In the genomic region with DNA sequence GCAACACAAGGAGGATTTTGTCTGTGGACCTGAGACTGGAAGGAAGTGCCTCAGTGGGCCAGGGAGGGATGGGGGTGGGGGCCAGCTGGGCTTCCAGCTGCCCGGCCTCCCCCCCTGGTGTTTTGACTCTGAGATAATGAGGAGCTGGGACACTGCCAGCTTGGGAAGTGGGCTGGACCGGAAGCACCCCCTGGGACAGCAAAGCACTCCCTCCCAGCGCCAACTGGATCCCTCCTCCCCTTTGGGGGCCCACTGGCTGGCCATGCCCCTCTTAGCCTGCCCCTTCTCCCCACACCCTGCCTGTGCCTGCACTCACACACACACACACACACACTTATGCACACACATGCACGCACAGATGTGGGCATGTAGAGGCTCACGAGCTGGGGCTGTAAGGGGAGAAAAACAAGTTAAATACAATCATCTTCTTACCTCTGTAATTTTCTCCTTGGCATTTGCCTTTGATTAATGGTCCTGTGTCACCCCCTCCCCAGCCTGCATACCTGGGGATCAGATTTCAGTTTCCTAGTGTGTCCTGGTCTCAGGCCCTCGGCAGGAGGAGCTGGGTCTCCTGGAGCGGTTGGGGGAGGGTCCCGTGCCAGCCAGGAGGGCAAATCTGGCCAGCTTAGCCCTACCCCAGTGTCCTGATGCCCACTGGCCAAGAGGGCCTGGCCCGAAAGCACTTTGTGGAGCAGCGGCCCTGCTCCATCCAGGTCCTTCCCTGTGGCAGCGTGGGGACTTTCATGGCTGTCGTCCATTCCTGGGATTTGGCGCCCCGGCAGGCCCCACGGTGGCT, we compare ENCODE assay signal across 11 cellular contexts. TPM values are rescaled to one million over a fixed set of nuclear protein-coding genes. Genes with fewer than 3 reads are reported as not detected.
DNase-seq lines count a peak whose midpoint lies in the region; ATAC-seq and TF ChIP-seq lines count a peak whose summit lies in the region.
"Had no signal": no experiment of that assay in that cellular context is flagged by ENCODE, and none has a peak within 500 bp of the region (broad histone marks: within the 10 kb centered on the region; RNA-seq: fewer than 3 reads in every experiment).

No MANE protein-coding gene starts in this region.

- ATAC-seq in GM19452 (IDR thresholded peaks at IDR 0.05; ENCODE audit: unreplicated experiment) (no peak), esophagus mucosa (no peak), HG03354 (IDR thresholded peaks at IDR 0.05; ENCODE audit: poor library complexity, severe bottlenecking, unreplicated experiment) (no peak)
- ATAC-seq: left lung had no signal

- H3K27ac ChIP-seq in KMS-11 (peak overlapping the region; percentile 87), esophagus muscularis mucosa (replicated peaks in 1 of 4) (peak overlapping the region; percentile 68 to 81 (median 80)), osteoblast (ENCODE audit: low read depth, low read length) (no peak overlapping the region)
- H3K27ac ChIP-seq: left lung had no signal

- H3K27me3 ChIP-seq in KMS-11 (ENCODE audit: insufficient read depth, low read depth), result no peaks in the 10 kb centered on the region
- no peaks in the 10 kb centered on the region for H3K27me3 ChIP-seq in esophagus muscularis mucosa
- H3K27me3 ChIP-seq in osteoblast (ENCODE audit: insufficient read depth, low read length), result peaks cover 3% of the 10 kb centered on the region

- DNase-seq in DMS 273 (lab: John Stamatoyannopoulos, UW; ENCODE audit: unreplicated experiment), result peak; percentile 87
- no peak for DNase-seq in esophagus muscularis mucosa (ENCODE audit: extremely low spot score)
- DNase-seq in osteoblast (ENCODE audit: insufficient read length, low spot score, missing footprints), result peak; percentile 71
- no peak for DNase-seq in NCI-H1436 treated with DMSO at 0.1 percent for 48 hours (lab: John Stamatoyannopoulos, UW)

- peak overlapping the region; percentile 99 for H3K4me2 ChIP-seq in KMS-11
- H3K4me2 ChIP-seq in osteoblast (ENCODE audit: insufficient read depth, low read length), result no peak overlapping the region

- no peaks in the 10 kb centered on the region for H3K9me3 ChIP-seq in esophagus muscularis mucosa
- no peaks in the 10 kb centered on the region for H3K9me3 ChIP-seq in osteoblast (ENCODE audit: low read depth, low read length)
- H3K9me3 ChIP-seq: left lung had no signal

- H4K20me1 ChIP-seq in KMS-11 (ENCODE audit: insufficient read depth), result no peaks in the 10 kb centered on the region
- H4K20me1 ChIP-seq in osteoblast (ENCODE audit: insufficient read depth, low read length), result peaks cover 15% of the 10 kb centered on the region

- TF ChIP-seq EP300 in esophagus muscularis mucosa (IDR thresholded peaks at IDR 0.05), result no peak

- H2AFZ ChIP-seq in KMS-11 (ENCODE audit: low read depth), result no peak overlapping the region
- no peak overlapping the region for H2AFZ ChIP-seq in osteoblast (ENCODE audit: low read length)

- peak overlapping the region; percentile 86; the same call in 1 of the 2 replicates for H3K9ac ChIP-seq in KMS-11

- WGBS in esophagus muscularis mucosa, result 50% methylated on average over 12 of the region's 15 CpGs

- H3K79me2 ChIP-seq in KMS-11 (ENCODE audit: insufficient read depth, low read depth) (peaks cover 92% of the 10 kb centered on the region), osteoblast (ENCODE audit: insufficient read depth, low read length) (no peaks in the 10 kb centered on the region)

- no peak for TF ChIP-seq POLR2A in esophagus muscularis mucosa (IDR thresholded peaks at IDR 0.05; ENCODE audit: low read depth)

- H3K36me3 ChIP-seq in KMS-11 (ENCODE audit: insufficient read depth), result no peaks in the 10 kb centered on the region
- peaks cover 0 to under 1% (median 0%) of the 10 kb centered on the region in 4 donors for H3K36me3 ChIP-seq in esophagus muscularis mucosa
- H3K36me3 ChIP-seq in osteoblast (ENCODE audit: insufficient read depth, low read length), result no peaks in the 10 kb centered on the region
- H3K36me3 ChIP-seq: left lung had no signal

- intact Hi-C loops in esophagus muscularis mucosa (cut with DNase I), result no loop called here

- H3K4me3 ChIP-seq in KMS-11 (IDR thresholded peaks at IDR 0.05; ENCODE audit: insufficient read depth, low read depth, low read length) (no peak overlapping the region), esophagus muscularis mucosa (no peak overlapping the region), osteoblast (ENCODE audit: insufficient read depth, low read length) (no peak overlapping the region)
- H3K4me3 ChIP-seq: left lung had no signal

- H3K4me1 ChIP-seq in KMS-11 (ENCODE audit: low read depth, poor library complexity, severe bottlenecking) (peaks cover 80% of the 10 kb centered on the region), esophagus muscularis mucosa (peaks cover 57 to 93% (median 91%) of the 10 kb centered on the region in 4 donors), osteoblast (ENCODE audit: insufficient read depth, low read length) (peaks cover 6% of the 10 kb centered on the region)

- no peak for TF ChIP-seq CTCF in KMS-11 (conservative IDR thresholded peaks at IDR 0.05; ENCODE audit: low read depth, low read length)
- no peak for TF ChIP-seq CTCF in esophagus muscularis mucosa (IDR thresholded peaks at IDR 0.05)
- no peak for TF ChIP-seq CTCF in osteoblast (IDR thresholded peaks at IDR 0.05; ENCODE audit: extremely low read depth, low read depth, low read length)

RNA-seq across cellular contexts. Expression of a gene that starts 3.6 kb away (rescaled TPM):
- total RNA-seq in esophagus muscularis mucosa, result 100 to 1,000 TPM in 2 of 4 donors, 10 to 100 TPM in 2; 84.0 to 145 (median 101) TPM
- 52.2 and 63.7 TPM in 2 replicates for total RNA-seq in osteoblast
- 7.3 TPM for total RNA-seq in esophagus mucosa

RNA-seq across cellular contexts. Expression of a gene that starts 56.7 kb away (rescaled TPM):
- total RNA-seq in esophagus muscularis mucosa, result under 1 TPM in 2 of 4 donors, not detected in 2; 0.29 to 0.42 TPM
- total RNA-seq in osteoblast, result not detected in 2 replicates
- 0.20 TPM for total RNA-seq in esophagus mucosa
- total RNA-seq: HT-29, renal cortical epithelial cell had no signal

Comparison
In these comparisons a context has a peak if more than half of its experiments do, and no peak if none do; other contexts are left out.
1. DNase-seq: peak in DMS 273 (single experiment) and osteoblast (single experiment); none in esophagus muscularis mucosa (single experiment) and NCI-H1436 treated with DMSO at 0.1 percent for 48 hours (single experiment).